ENCODE assay signal across 28 cellular contexts in genomic region chr20:3315110-3315509, GRCh38.
DNase-seq lines count a peak whose midpoint lies in the region; ATAC-seq and TF ChIP-seq lines count a peak whose summit lies in the region.
"Had no signal": no experiment of that assay in that cellular context is flagged by ENCODE, and none has a peak within 500 bp of the region (broad histone marks: within the 10 kb centered on the region; RNA-seq: fewer than 3 reads in every experiment).

No MANE protein-coding gene starts in this region.

- TF ChIP-seq CTCF in AG10803 (conservative IDR thresholded peaks at IDR 0.05; ENCODE audit: low read length) (no peak), epithelial cell of esophagus (IDR thresholded peaks at IDR 0.05; ENCODE audit: insufficient read depth, low read depth, low read length, missing control alignments) (no peak), omental fat pad (IDR thresholded peaks at IDR 0.05) (no peak)

- no peak overlapping the region for H3K27ac Mint-ChIP-seq in stimulated activated memory B cell treated with anti-CD40 and anti-IgM and Interleukin-4, amounts not matched to agents 10 μg/mL and 1 μg/mL and 100 μg/mL, for 72 hours
- H3K27ac Mint-ChIP-seq: activated T-helper 2 cell treated with anti-CD3 and anti-CD28 coated beads, Interferon-gamma antibody, Interleukin-2, Interleukin-4, amounts not matched to agents 10 μg/mL and 5 μg/mL and 100 μg/mL, durations not matched to agents 14 hours and 24 hours and 36 hours; GM23338; immature natural killer cell; T-helper 1 cell treated with Interleukin-12 subunit alpha and Interleukin-12 subunit beta and Interleukin-4 antibody, amounts not matched to agents 30 μg/mL and 1 μg/mL, for 36 hours had no signal

- H3K9me3 ChIP-seq in MG63 = no peaks in the 10 kb centered on the region
- H3K9me3 ChIP-seq: esophagus muscularis mucosa, lower lobe of right lung, sigmoid colon, tibial nerve had no signal

- ATAC-seq in omental fat pad (ENCODE audit: low FRiP score) (peak; percentile 44), GM21390 (IDR thresholded peaks at IDR 0.05; ENCODE audit: unreplicated experiment) (no peak)
- ATAC-seq in stimulated activated memory B cell treated with anti-CD40 and anti-IgM and Interleukin-4, amounts not matched to agents 10 μg/mL and 1 μg/mL and 100 μg/mL, for 72 hours = no peak
- ATAC-seq: GM23338, lower lobe of right lung had no signal

- H3K36me3 ChIP-seq in MG63 = no peaks in the 10 kb centered on the region

- H3K4me3 Mint-ChIP-seq in stimulated activated memory B cell treated with anti-CD40 and anti-IgM and Interleukin-4, amounts not matched to agents 10 μg/mL and 1 μg/mL and 100 μg/mL, for 72 hours = no peak overlapping the region
- H3K4me3 Mint-ChIP-seq: CD4-positive, CD25-positive, alpha-beta regulatory T cell; GM23338; immature natural killer cell; T-helper 1 cell treated with Interleukin-12 subunit alpha and Interleukin-12 subunit beta and Interleukin-4 antibody, amounts not matched to agents 30 μg/mL and 1 μg/mL, for 36 hours had no signal

- H3K27me3 Mint-ChIP-seq in stimulated activated memory B cell treated with anti-CD40 and anti-IgM and Interleukin-4, amounts not matched to agents 10 μg/mL and 1 μg/mL and 100 μg/mL, for 72 hours = no peaks in the 10 kb centered on the region
- H3K27me3 Mint-ChIP-seq: CD4-positive, CD25-positive, alpha-beta regulatory T cell had no signal

- no peaks in the 10 kb centered on the region for H3K27me3 ChIP-seq in MG63
- H3K27me3 ChIP-seq: esophagus muscularis mucosa, sigmoid colon, tibial nerve had no signal

- peaks cover 37% of the 10 kb centered on the region for H3K36me3 Mint-ChIP-seq in stimulated activated memory B cell treated with anti-CD40 and anti-IgM and Interleukin-4, amounts not matched to agents 10 μg/mL and 1 μg/mL and 100 μg/mL, for 72 hours

- peak; percentile 29 for DNase-seq in AG10803 (ENCODE audit: low read depth)
- DNase-seq in MG63 = peak; percentile 3
- DNase-seq in epithelial cell of esophagus (ENCODE audit: low read depth) = peak; percentile 28
- no peak for DNase-seq in omental fat pad (ENCODE audit: low spot score)
- DNase-seq in NCI-H748 treated with DMSO at 0.1 percent for 48 hours (lab: John Stamatoyannopoulos, UW) = no peak
- DNase-seq in NCI-H187 (lab: John Stamatoyannopoulos, UW) = no peak
- DNase-seq: activated CD4-positive, alpha-beta T cell treated with anti-CD3 and anti-CD28 coated beads, Interleukin-2, amount 50 U/mL, for 1 hour; CD4-positive, CD25-positive, alpha-beta regulatory T cell; DMS 273 treated with DMSO at 0.1 percent for 48 hours; GF-D8; immature natural killer cell; lower lobe of right lung; MM.1S; NCI-H1436 treated with DMSO at 0.1 percent for 48 hours; NCI-H2171 treated with DMSO at 0.1 percent for 48 hours; NCI-H526 treated with DMSO at 0.1 percent for 48 hours; occipital lobe; SIG-M5; sigmoid colon; stimulated activated CD4-positive, alpha-beta T cell treated with anti-CD3 and anti-CD28 coated beads, Interleukin-1b, Interleukin-23, amount 100 ng/mL, for 48 hours; stimulated activated naive CD4-positive, alpha-beta T cell had no signal

- H3K4me3 ChIP-seq in AG10803 (ENCODE audit: low read length) (no peak overlapping the region), MG63 (no peak overlapping the region), epithelial cell of esophagus (ENCODE audit: low read length) (no peak overlapping the region)
- H3K4me3 ChIP-seq: esophagus muscularis mucosa, GM23338, lower lobe of right lung, sigmoid colon, tibial nerve had no signal

- no peaks in the 10 kb centered on the region for H3K9me3 Mint-ChIP-seq in stimulated activated memory B cell treated with anti-CD40 and anti-IgM and Interleukin-4, amounts not matched to agents 10 μg/mL and 1 μg/mL and 100 μg/mL, for 72 hours
- H3K9me3 Mint-ChIP-seq: activated T-helper 2 cell treated with anti-CD3 and anti-CD28 coated beads, Interferon-gamma antibody, Interleukin-2, Interleukin-4, amounts not matched to agents 10 μg/mL and 5 μg/mL and 100 μg/mL, durations not matched to agents 14 hours and 24 hours and 36 hours; CD4-positive, CD25-positive, alpha-beta regulatory T cell; GM23338; immature natural killer cell; T-helper 1 cell treated with Interleukin-12 subunit alpha and Interleukin-12 subunit beta and Interleukin-4 antibody, amounts not matched to agents 30 μg/mL and 1 μg/mL, for 36 hours had no signal

- no peaks in the 10 kb centered on the region for H3K4me1 Mint-ChIP-seq in stimulated activated memory B cell treated with anti-CD40 and anti-IgM and Interleukin-4, amounts not matched to agents 10 μg/mL and 1 μg/mL and 100 μg/mL, for 72 hours
- H3K4me1 Mint-ChIP-seq: GM23338, immature natural killer cell had no signal

Comparison
In these comparisons a context has a peak if more than half of its experiments do, and no peak if none do; other contexts are left out.
1. DNase-seq: peak in AG10803 (single experiment), MG63 (single experiment) and epithelial cell of esophagus (single experiment); none in omental fat pad (single experiment), NCI-H748 treated with DMSO at 0.1 percent for 48 hours (single experiment) and NCI-H187 (0 of 2).